19 cellular contexts compared by ENCODE assay signal in genomic region chr2:142867161-142867560, GRCh38. TPM values are rescaled to one million over a fixed set of nuclear protein-coding genes. Genes with fewer than 3 reads are reported as not detected.
DNase-seq lines count a peak whose midpoint lies in the region; ATAC-seq and TF ChIP-seq lines count a peak whose summit lies in the region.
"Had no signal": no experiment of that assay in that cellular context is flagged by ENCODE, and none has a peak within 500 bp of the region (broad histone marks: within the 10 kb centered on the region; RNA-seq: fewer than 3 reads in every experiment).

No MANE protein-coding gene starts in this region.

- peak overlapping the region; percentile 48; the same call in 1 of the 2 replicates for H3K23ac ChIP-seq in IMR-90 (ENCODE audit: low read depth, low read length)

- peak overlapping the region; percentile 65 for H3K4me2 ChIP-seq in DOHH2 (ENCODE audit: low read length)
- H3K4me2 ChIP-seq in IMR-90 (ENCODE audit: low read depth, low read length): no peak overlapping the region
- H3K4me2 ChIP-seq in osteoblast (ENCODE audit: insufficient read depth, low read length): no peak overlapping the region

- no peak overlapping the region for H3K4me3 Mint-ChIP-seq in activated naive CD4-positive, alpha-beta T cell treated with anti-CD3 and anti-CD28 coated beads for 36 hours
- H3K4me3 Mint-ChIP-seq in WTC11: no peak overlapping the region
- H3K4me3 Mint-ChIP-seq: activated naive CD8-positive, alpha-beta T cell; activated T-cell treated with anti-CD3 and anti-CD28 coated beads, Interleukin-2, amount 50 U/mL, for 72 hours; stimulated activated effector memory CD8-positive, alpha-beta T cell treated with anti-CD3 and anti-CD28 coated beads, Interleukin-12 subunit alpha, Interleukin-12 subunit beta, amount 100 ng/mL, for 72 hours; T-helper 2 cell treated with Interferon-gamma antibody and Interleukin-4, amounts not matched to agents 5 μg/mL and 100 μg/mL, for 36 hours had no signal

- no peaks in the 10 kb centered on the region for H3K36me3 Mint-ChIP-seq in activated naive CD4-positive, alpha-beta T cell treated with anti-CD3 and anti-CD28 coated beads for 36 hours (ENCODE audit: low read depth)
- no peaks in the 10 kb centered on the region for H3K36me3 Mint-ChIP-seq in WTC11
- H3K36me3 Mint-ChIP-seq: activated naive CD8-positive, alpha-beta T cell; stimulated activated effector memory CD8-positive, alpha-beta T cell treated with anti-CD3 and anti-CD28 coated beads, Interleukin-12 subunit alpha, Interleukin-12 subunit beta, amount 100 ng/mL, for 72 hours had no signal

- H4K91ac ChIP-seq in IMR-90 (ENCODE audit: insufficient read depth, low read depth, low read length): no peak overlapping the region

- peak overlapping the region; percentile 55 for H3K4me3 ChIP-seq in DOHH2 (ENCODE audit: low read length)
- H3K4me3 ChIP-seq in IMR-90 (ENCODE audit: insufficient read depth, low read depth, low read length): no peak overlapping the region
- H3K4me3 ChIP-seq in epithelial cell of esophagus (ENCODE audit: low read length): no peak overlapping the region
- H3K4me3 ChIP-seq in osteoblast (ENCODE audit: insufficient read depth, low read length): no peak overlapping the region
- H3K4me3 ChIP-seq: coronary artery, HAP-1, SJSA1 had no signal

- H3K14ac ChIP-seq in IMR-90 (replicated peaks; ENCODE audit: low read depth, low read length): no peak overlapping the region; the same call in 1 of the 2 replicates

- H3K9me1 ChIP-seq in IMR-90 (ENCODE audit: insufficient read depth, low read length): 0 out of 2 replicates have a peak, but pooled peaks cover 2% of the 10 kb centered on the region

- dilution Hi-C loops in IMR-90 (cut with HindIII; ENCODE audit: low sequenced_read_pairs, unreplicated experiment): no loop called here

- H3K9me3 ChIP-seq in DOHH2 (ENCODE audit: control insufficient read depth, insufficient read depth, low read length): 0 out of 2 replicates have a peak, but pooled peaks cover 5% of the 10 kb centered on the region
- H3K9me3 ChIP-seq in IMR-90 (ENCODE audit: control insufficient read depth, insufficient read depth, low read length): no peaks in the 10 kb centered on the region
- H3K9me3 ChIP-seq in osteoblast (ENCODE audit: low read depth, low read length): no peaks in the 10 kb centered on the region
- H3K9me3 ChIP-seq: HAP-1, SJSA1 had no signal

- no peak overlapping the region for H4K5ac ChIP-seq in IMR-90 (ENCODE audit: low read depth, low read length)

- peak overlapping the region; percentile 16; the same call in 1 of the 3 replicates for H2BK15ac ChIP-seq in IMR-90 (ENCODE audit: low read depth, low read length)

- peaks cover 56% of the 10 kb centered on the region for H3K36me3 ChIP-seq in DOHH2 (ENCODE audit: control insufficient read depth, low read length)
- no peaks in the 10 kb centered on the region for H3K36me3 ChIP-seq in IMR-90 (ENCODE audit: control insufficient read depth, insufficient read depth, low read length)
- H3K36me3 ChIP-seq in osteoblast (ENCODE audit: insufficient read depth, low read length): no peaks in the 10 kb centered on the region
- H3K36me3 ChIP-seq: HAP-1, SJSA1 had no signal

- H4K8ac ChIP-seq in IMR-90 (ENCODE audit: low read depth in 2 of 2, low read length in 2 of 2): peak overlapping the region; percentile 11 to 56; a peak in 2 of 4 replicates

- no peaks in the 10 kb centered on the region for H3K27me3 ChIP-seq in DOHH2 (ENCODE audit: control insufficient read depth, low read length)
- no peaks in the 10 kb centered on the region for H3K27me3 ChIP-seq in IMR-90 (ENCODE audit: control insufficient read depth, insufficient read depth, low read length)
- no peaks in the 10 kb centered on the region for H3K27me3 ChIP-seq in osteoblast (ENCODE audit: insufficient read depth, low read length)
- H3K27me3 ChIP-seq: SJSA1 had no signal

- H3K9me2 ChIP-seq in DOHH2 (replicated peaks; ENCODE audit: control insufficient read depth, low read length): no peaks in the 10 kb centered on the region

- intact Hi-C loops in IMR-90 (cut with micrococcal nuclease): no loop called here
- intact Hi-C loops in activated naive CD4-positive, alpha-beta T cell treated with anti-CD3 and anti-CD28 coated beads for 36 hours (cut with micrococcal nuclease): no loop called here

- TF ChIP-seq RAD21 in IMR-90 (IDR thresholded peaks at IDR 0.05; ENCODE audit: low read length): no peak

- no peak for DNase-seq in IMR-90
- DNase-seq in epithelial cell of esophagus (ENCODE audit: low read depth): peak; percentile 95
- DNase-seq in osteoblast (ENCODE audit: insufficient read length, low spot score, missing footprints): no peak
- DNase-seq in T-helper 1 cell: no peak
- no peak for DNase-seq in stimulated activated CD4-positive, alpha-beta T cell treated with anti-CD3 and anti-CD28 coated beads, Interleukin-12 subunit alpha, Interleukin-12 subunit beta, amount 100 ng/mL, for 4 hours
- no peak for DNase-seq in activated naive CD4-positive, alpha-beta T cell treated with anti-CD3 and anti-CD28 coated beads for 36 hours
- DNase-seq in WTC11 (ENCODE audit: low spot score): no peak
- DNase-seq: activated T-cell treated with anti-CD3 and anti-CD28 coated beads, Interleukin-2, amount 50 U/mL, for 72 hours; left cardiac atrium; NCI-H774 had no signal

- TF ChIP-seq POLR2A in IMR-90 (IDR thresholded peaks at IDR 0.05; ENCODE audit: low read depth, low read length): no peak

- H3K4ac ChIP-seq in IMR-90 (ENCODE audit: low read depth, low read length): peak overlapping the region; percentile 28; the same call in 1 of the 2 replicates

- no peak for ATAC-seq in IMR-90 (ENCODE audit: low read depth)
- ATAC-seq in WTC11: no peak
- ATAC-seq: activated CD4-positive, CD25-positive, alpha-beta regulatory T cell treated with anti-CD3 and anti-CD28 coated beads, Interleukin-2, amount 50 U/mL, for 24 hours; activated T-cell treated with anti-CD3 and anti-CD28 coated beads, Interleukin-2, amount 50 U/mL, for 72 hours; left cardiac atrium; stimulated activated effector memory CD8-positive, alpha-beta T cell treated with anti-CD3 and anti-CD28 coated beads, Interleukin-12 subunit alpha, Interleukin-12 subunit beta, amount 100 ng/mL, for 72 hours had no signal

- H3K4me1 Mint-ChIP-seq in activated naive CD4-positive, alpha-beta T cell treated with anti-CD3 and anti-CD28 coated beads for 36 hours (ENCODE audit: low read depth): no peaks in the 10 kb centered on the region
- H3K4me1 Mint-ChIP-seq in WTC11: peaks cover 5% of the 10 kb centered on the region
- H3K4me1 Mint-ChIP-seq: stimulated activated effector memory CD8-positive, alpha-beta T cell treated with anti-CD3 and anti-CD28 coated beads, Interleukin-12 subunit alpha, Interleukin-12 subunit beta, amount 100 ng/mL, for 72 hours had no signal

- no peak overlapping the region for H2AK5ac ChIP-seq in IMR-90 (ENCODE audit: low read depth, low read length)

- H3K27ac ChIP-seq in DOHH2 (ENCODE audit: low read depth, low read length) (peak overlapping the region; percentile 68), IMR-90 (ENCODE audit: insufficient read depth, low read length) (no peak overlapping the region), osteoblast (ENCODE audit: low read depth, low read length) (no peak overlapping the region)
- H3K27ac ChIP-seq: coronary artery, SJSA1 had no signal

- H2BK120ac ChIP-seq in IMR-90 (ENCODE audit: low read depth, low read length): no peak overlapping the region; the same call in 1 of the 2 replicates

- no peaks in the 10 kb centered on the region for H3K27me3 Mint-ChIP-seq in activated naive CD4-positive, alpha-beta T cell treated with anti-CD3 and anti-CD28 coated beads for 36 hours (ENCODE audit: low read depth)
- no peaks in the 10 kb centered on the region for H3K27me3 Mint-ChIP-seq in WTC11 (ENCODE audit: low read depth)
- H3K27me3 Mint-ChIP-seq: activated naive CD8-positive, alpha-beta T cell had no signal

- no peak for TF ChIP-seq CTCF in DOHH2 (IDR thresholded peaks at IDR 0.05; ENCODE audit: low read depth, low read length, poor library complexity, severe bottlenecking)
- TF ChIP-seq CTCF in IMR-90 (conservative IDR thresholded peaks at IDR 0.05; ENCODE audit: low read depth, low read length): no peak
- TF ChIP-seq CTCF in epithelial cell of esophagus (IDR thresholded peaks at IDR 0.05; ENCODE audit: insufficient read depth, low read depth, low read length, missing control alignments): no peak
- TF ChIP-seq CTCF in osteoblast (IDR thresholded peaks at IDR 0.05; ENCODE audit: extremely low read depth, low read depth, low read length): no peak
- TF ChIP-seq CTCF in WTC11 (IDR thresholded peaks at IDR 0.05): no peak

- no peak overlapping the region for H2AK9ac ChIP-seq in IMR-90 (replicated peaks; ENCODE audit: low read depth, low read length, poor library complexity)

- no peaks in the 10 kb centered on the region for H4K20me1 ChIP-seq in DOHH2 (ENCODE audit: control insufficient read depth, insufficient read depth, low read depth, low read length)
- H4K20me1 ChIP-seq in IMR-90 (ENCODE audit: insufficient read depth, low read length): no peaks in the 10 kb centered on the region
- H4K20me1 ChIP-seq in osteoblast (ENCODE audit: insufficient read depth, low read length): no peaks in the 10 kb centered on the region

- BruUV-seq in IMR-90 (replicated peaks; lab: Mats Ljungman, UMichigan): no TSS peak

- H2BK5ac ChIP-seq in IMR-90 (ENCODE audit: low read depth, low read length, poor library complexity, severe bottlenecking): no peak overlapping the region

- H3F3A ChIP-seq in DOHH2 (ENCODE audit: control insufficient read depth, insufficient read depth): peaks cover 22% of the 10 kb centered on the region

- peak overlapping the region; percentile 43; the same call in 1 of the 2 replicates for H2BK20ac ChIP-seq in IMR-90 (ENCODE audit: low read depth, low read length)

- no peaks in the 10 kb centered on the region for H3K79me1 ChIP-seq in IMR-90 (ENCODE audit: low read depth in 1 of 2, low read length in 2 of 2)

- WGBS in IMR-90 (ENCODE audit: extremely low coverage in 2 of 2, insufficient read length in 1 of 2), 2 experiments: no CpG with 5 or more reads among the region's 2 CpGs

- POLR2A ChIA-PET in IMR-90 (lab: Charles Lee; ENCODE audit: unreplicated experiment) (no interaction called here), WTC11 (lab: Charles Lee) (no interaction called here)

- no peak overlapping the region for H3K56ac ChIP-seq in IMR-90 (ENCODE audit: extremely low read depth, insufficient read depth, low read length)

- peaks cover 59% of the 10 kb centered on the region for H3K79me2 ChIP-seq in DOHH2 (ENCODE audit: control insufficient read depth, low read length)
- no peaks in the 10 kb centered on the region for H3K79me2 ChIP-seq in osteoblast (ENCODE audit: insufficient read depth, low read length)

- no peaks in the 10 kb centered on the region for H3K9me3 Mint-ChIP-seq in activated naive CD4-positive, alpha-beta T cell treated with anti-CD3 and anti-CD28 coated beads for 36 hours
- H3K9me3 Mint-ChIP-seq in WTC11: no peaks in the 10 kb centered on the region; the same call in 1 of the 2 replicates
- H3K9me3 Mint-ChIP-seq: activated T-cell treated with anti-CD3 and anti-CD28 coated beads, Interleukin-2, amount 50 U/mL, for 72 hours; stimulated activated effector memory CD8-positive, alpha-beta T cell treated with anti-CD3 and anti-CD28 coated beads, Interleukin-12 subunit alpha, Interleukin-12 subunit beta, amount 100 ng/mL, for 72 hours; T-helper 2 cell treated with Interferon-gamma antibody and Interleukin-4, amounts not matched to agents 5 μg/mL and 100 μg/mL, for 36 hours had no signal

- in situ Hi-C loops in IMR-90 (cut with MboI; ENCODE audit: low sequenced_read_pairs): no loop called here

- H3K27ac Mint-ChIP-seq in activated naive CD4-positive, alpha-beta T cell treated with anti-CD3 and anti-CD28 coated beads for 36 hours: no peak overlapping the region
- H3K27ac Mint-ChIP-seq in WTC11: no peak overlapping the region
- H3K27ac Mint-ChIP-seq: activated naive CD8-positive, alpha-beta T cell; activated T-cell treated with anti-CD3 and anti-CD28 coated beads, Interleukin-2, amount 50 U/mL, for 72 hours; stimulated activated effector memory CD8-positive, alpha-beta T cell treated with anti-CD3 and anti-CD28 coated beads, Interleukin-12 subunit alpha, Interleukin-12 subunit beta, amount 100 ng/mL, for 72 hours; T-helper 2 cell treated with Interferon-gamma antibody and Interleukin-4, amounts not matched to agents 5 μg/mL and 100 μg/mL, for 36 hours had no signal

- CTCF ChIA-PET in IMR-90 (lab: Yijun Ruan, JAX): no interaction called here
- CTCF ChIA-PET in activated naive CD4-positive, alpha-beta T cell treated with anti-CD3 and anti-CD28 coated beads for 36 hours (lab: Charles Lee): no interaction called here
- CTCF ChIA-PET in WTC11 (lab: Charles Lee): no interaction called here

- no peak overlapping the region for H2AFZ ChIP-seq in IMR-90 (replicated peaks; ENCODE audit: low read length, poor library complexity)
- peak overlapping the region; percentile 2 for H2AFZ ChIP-seq in osteoblast (ENCODE audit: low read length)

- peak overlapping the region; percentile 49; the same call in 1 of the 2 replicates for H3K18ac ChIP-seq in IMR-90 (ENCODE audit: low read depth, low read length)

- no peak overlapping the region for H3K9ac ChIP-seq in IMR-90 (ENCODE audit: low read depth, low read length)

- peaks cover 72% of the 10 kb centered on the region for H3K4me1 ChIP-seq in DOHH2 (ENCODE audit: control insufficient read depth, low read length)
- peaks cover 8% of the 10 kb centered on the region for H3K4me1 ChIP-seq in IMR-90 (ENCODE audit: control insufficient read depth, insufficient read depth, low read length)
- peaks cover 12% of the 10 kb centered on the region for H3K4me1 ChIP-seq in osteoblast (ENCODE audit: insufficient read depth, low read length)
- H3K4me1 ChIP-seq: HAP-1 had no signal

RNA-seq across cellular contexts. Expression of gene KYNU, which starts 10.3 kb away (rescaled TPM):
- total RNA-seq in IMR-90 (2012; rRNA removed) (2.2 and 2.9 TPM in 2 replicates), osteoblast (5.9 and 10.9 TPM in 2 replicates), WTC11 (2021) (0.18 to 0.85 TPM (median 0.21 TPM) in 3 replicates)
- polyA plus RNA-seq in IMR-90 (2012; rRNA removed): 0.53 and 0.75 TPM in 2 replicates
- 0.13 and 0.26 TPM in 2 replicates for polyA plus RNA-seq in IMR-90 (2012; cell fraction: cytosol; rRNA removed)
- 0.04 and 0.56 TPM in 2 replicates for polyA plus RNA-seq in IMR-90 (2012; cell fraction: nucleus; rRNA removed; ENCODE audit: low replicate concordance)
- not detected for total RNA-seq in activated naive CD4-positive, alpha-beta T cell treated with anti-CD3 and anti-CD28 coated beads for 36 hours
- total RNA-seq: activated CD8-positive, alpha-beta memory T cell treated with anti-CD3 and anti-CD28 coated beads for 36 hours; SJSA1 had no signal
